Comparison of ENCODE assay signal across 16 cellular contexts in the genomic region with DNA sequence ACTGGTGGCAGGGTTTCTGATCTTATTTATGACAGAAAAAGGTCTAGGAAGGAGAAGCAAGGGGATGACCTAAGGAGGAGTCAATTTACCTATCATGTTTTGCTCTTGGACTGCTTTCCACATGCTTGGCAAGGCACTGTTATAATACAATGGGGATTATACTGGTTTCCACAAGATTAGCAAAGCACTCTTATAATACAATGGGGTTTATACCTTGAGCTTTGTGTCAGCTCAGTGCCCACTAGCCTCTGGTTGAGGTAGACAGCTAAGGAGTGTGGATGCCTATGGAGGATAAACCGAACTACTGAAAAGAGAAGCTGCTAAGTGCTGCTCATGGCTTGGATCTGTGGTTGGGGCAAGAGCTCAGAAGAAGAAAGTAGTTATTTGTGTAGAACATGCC.
"Had no signal": no experiment of that assay in that cellular context is flagged by ENCODE, and none has a peak within 500 bp of the region (broad histone marks: within the 10 kb centered on the region; RNA-seq: fewer than 3 reads in every experiment).

No MANE protein-coding gene starts in this region.

- H3K27me3 ChIP-seq: brain microvascular endothelial cell, upper lobe of left lung had no signal

- H3K9me3 ChIP-seq: upper lobe of left lung had no signal

- ATAC-seq: activated CD8-positive, alpha-beta T cell treated with anti-CD3 and anti-CD28 coated beads for 36 hours; activated naive CD4-positive, alpha-beta T cell treated with anti-CD3 and anti-CD28 coated beads, Interleukin-2, amount 50 U/mL, for 72 hours; activated T-cell treated with anti-CD3 and anti-CD28 coated beads, Interleukin-2, amount 50 U/mL, for 4 hours had no signal

- H3K27me3 Mint-ChIP-seq: activated CD8-positive, alpha-beta T cell treated with anti-CD3 and anti-CD28 coated beads for 36 hours; dendritic cell treated with granulocyte-macrophage colony-stimulating factor and Interleukin-4, amounts not matched to agents 40 ng/mL and 50 ng/mL, for 4 days; naive B cell had no signal

- H3K4me3 ChIP-seq: lung, upper lobe of left lung had no signal

- H3K27ac Mint-ChIP-seq: activated CD8-positive, alpha-beta T cell treated with anti-CD3 and anti-CD28 coated beads for 36 hours; activated naive CD4-positive, alpha-beta T cell treated with anti-CD3 and anti-CD28 coated beads, Interleukin-2, amount 50 U/mL, for 72 hours; dendritic cell treated with granulocyte-macrophage colony-stimulating factor and Interleukin-4, amounts not matched to agents 40 ng/mL and 50 ng/mL, for 4 days had no signal

- H3K9me3 Mint-ChIP-seq: activated CD8-positive, alpha-beta T cell treated with anti-CD3 and anti-CD28 coated beads for 36 hours; activated naive CD4-positive, alpha-beta T cell treated with anti-CD3 and anti-CD28 coated beads, Interleukin-2, amount 50 U/mL, for 72 hours; activated T-cell treated with anti-CD3 and anti-CD28 coated beads, Interleukin-2, amount 50 U/mL, for 4 hours; dendritic cell treated with granulocyte-macrophage colony-stimulating factor and Interleukin-4, amounts not matched to agents 40 ng/mL and 50 ng/mL, for 4 days; naive B cell had no signal

- FAIRE-seq: islet of Langerhans had no signal

- H3K36me3 ChIP-seq: brain microvascular endothelial cell, upper lobe of left lung had no signal

- H3K4me3 Mint-ChIP-seq: activated CD8-positive, alpha-beta T cell treated with anti-CD3 and anti-CD28 coated beads for 36 hours; activated T-cell treated with anti-CD3 and anti-CD28 coated beads, Interleukin-2, amount 50 U/mL, for 4 hours; dendritic cell treated with granulocyte-macrophage colony-stimulating factor and Interleukin-4, amounts not matched to agents 40 ng/mL and 50 ng/mL, for 4 days; naive B cell had no signal

- DNase-seq: activated CD4-positive, alpha-beta T cell treated with anti-CD3 and anti-CD28 coated beads for 4 hours; activated CD8-positive, alpha-beta T cell treated with anti-CD3 and anti-CD28 coated beads for 36 hours; activated effector memory CD4-positive, alpha-beta T cell treated with anti-CD3 and anti-CD28 coated beads, Interleukin-2, amount 50 U/mL, for 16 hours; activated T-cell treated with anti-CD3 and anti-CD28 coated beads, Interleukin-2, amount 50 U/mL, for 4 hours; amniotic stem cell; brain microvascular endothelial cell; effector memory CD4-positive, alpha-beta T cell; naive B cell; stimulated activated CD4-positive, alpha-beta T cell treated with anti-CD3 and anti-CD28 coated beads, Interleukin-2, amount 100 ng/mL, for 24 hours; substantia nigra; upper lobe of left lung had no signal

- H3K27ac ChIP-seq: brain microvascular endothelial cell, epithelial cell of prostate, upper lobe of left lung had no signal
